In genomic region chr20:49593441-49594142, GRCh38 we compare ENCODE assay signal across 9 cellular contexts. TPM values are rescaled to one million over a fixed set of nuclear protein-coding genes. Genes with fewer than 3 reads are reported as not detected.
DNase-seq lines count a peak whose midpoint lies in the region; ATAC-seq, FAIRE-seq and TF ChIP-seq lines count a peak whose summit lies in the region.
"Had no signal": no experiment of that assay in that cellular context is flagged by ENCODE, and none has a peak within 500 bp of the region (broad histone marks: within the 10 kb centered on the region; RNA-seq: fewer than 3 reads in every experiment).

No MANE protein-coding gene starts in this region.

- no peaks in the 10 kb centered on the region for H3K27me3 Mint-ChIP-seq in activated CD8-positive, alpha-beta T cell treated with anti-CD3 and anti-CD28 coated beads for 36 hours

- CTCF ChIA-PET in activated CD8-positive, alpha-beta T cell treated with anti-CD3 and anti-CD28 coated beads for 36 hours (lab: Charles Lee) = interaction anchor here (0.9 to 6.8 kb wide), 7 partner anchors 10 to 478 kb away, joined by 3 to 55 read pairs (median 4); no protein-coding TSS in a partner anchor

- peaks cover 88% of the 10 kb centered on the region for H3K4me1 Mint-ChIP-seq in activated CD8-positive, alpha-beta T cell treated with anti-CD3 and anti-CD28 coated beads for 36 hours (ENCODE audit: low read depth)
- peaks cover 90% of the 10 kb centered on the region for H3K4me1 Mint-ChIP-seq in stimulated activated effector memory CD8-positive, alpha-beta T cell treated with anti-CD3 and anti-CD28 coated beads, Interleukin-12 subunit alpha, Interleukin-12 subunit beta, amount 100 ng/mL, for 72 hours

- H3K9me3 Mint-ChIP-seq in activated CD8-positive, alpha-beta T cell treated with anti-CD3 and anti-CD28 coated beads for 36 hours = peaks cover 10% of the 10 kb centered on the region
- peaks cover 6% of the 10 kb centered on the region for H3K9me3 Mint-ChIP-seq in stimulated activated effector memory CD8-positive, alpha-beta T cell treated with anti-CD3 and anti-CD28 coated beads, Interleukin-12 subunit alpha, Interleukin-12 subunit beta, amount 100 ng/mL, for 72 hours

- FAIRE-seq in HTR-8/SVneo (lab: Jason Lieb, UNC) = peak; percentile 23

- H3K4me3 ChIP-seq in right atrium auricular region = no peak overlapping the region
- H3K4me3 ChIP-seq: spleen had no signal

- peak overlapping the region; percentile 85 for H3K4me3 Mint-ChIP-seq in activated CD8-positive, alpha-beta T cell treated with anti-CD3 and anti-CD28 coated beads for 36 hours
- peak overlapping the region; percentile 90 for H3K4me3 Mint-ChIP-seq in stimulated activated effector memory CD8-positive, alpha-beta T cell treated with anti-CD3 and anti-CD28 coated beads, Interleukin-12 subunit alpha, Interleukin-12 subunit beta, amount 100 ng/mL, for 72 hours

- ATAC-seq in activated CD8-positive, alpha-beta T cell treated with anti-CD3 and anti-CD28 coated beads for 36 hours = no peak
- ATAC-seq in stimulated activated effector memory CD8-positive, alpha-beta T cell treated with anti-CD3 and anti-CD28 coated beads, Interleukin-12 subunit alpha, Interleukin-12 subunit beta, amount 100 ng/mL, for 72 hours = no peak
- no peak for ATAC-seq in GM19035 (IDR thresholded peaks at IDR 0.05; ENCODE audit: unreplicated experiment)

- H3K27me3 ChIP-seq in right atrium auricular region = no peaks in the 10 kb centered on the region
- H3K27me3 ChIP-seq: spleen had no signal

- intact Hi-C loops in activated CD8-positive, alpha-beta T cell treated with anti-CD3 and anti-CD28 coated beads for 36 hours (cut with micrococcal nuclease) = no loop called here

- peak overlapping the region; percentile 96 for H3K27ac Mint-ChIP-seq in activated CD8-positive, alpha-beta T cell treated with anti-CD3 and anti-CD28 coated beads for 36 hours
- peak overlapping the region; percentile 100 for H3K27ac Mint-ChIP-seq in stimulated activated effector memory CD8-positive, alpha-beta T cell treated with anti-CD3 and anti-CD28 coated beads, Interleukin-12 subunit alpha, Interleukin-12 subunit beta, amount 100 ng/mL, for 72 hours

- H3K27ac ChIP-seq in right atrium auricular region = peak overlapping the region; percentile 75 to 84

- DNase-seq in HTR-8/SVneo (ENCODE audit: insufficient read length, low spot score) (no peak), right atrium auricular region (ENCODE audit: low spot score) (no peak), OCI-M1 (lab: John Stamatoyannopoulos, UW) (no peak), iPS-NIHi7 (ENCODE audit: extremely low spot score) (no peak)
- peak; percentile 68 for DNase-seq in activated CD8-positive, alpha-beta T cell treated with anti-CD3 and anti-CD28 coated beads for 36 hours
- peak; percentile 19 to 75 for DNase-seq in stimulated activated effector memory CD8-positive, alpha-beta T cell treated with anti-CD3 and anti-CD28 coated beads, Interleukin-12 subunit alpha, Interleukin-12 subunit beta, amount 100 ng/mL, for 72 hours (ENCODE audit: low spot score in 2 of 2)
- DNase-seq: MM.1S, spleen had no signal

- TF ChIP-seq CTCF in activated CD8-positive, alpha-beta T cell treated with anti-CD3 and anti-CD28 coated beads for 36 hours (IDR thresholded peaks at IDR 0.05) = no peak
- no peak for TF ChIP-seq CTCF in right atrium auricular region (IDR thresholded peaks at IDR 0.05)

- H3K9me3 ChIP-seq in right atrium auricular region = no peaks in the 10 kb centered on the region

- peaks cover 37% of the 10 kb centered on the region for H3K36me3 Mint-ChIP-seq in activated CD8-positive, alpha-beta T cell treated with anti-CD3 and anti-CD28 coated beads for 36 hours (ENCODE audit: low read depth)
- peaks cover 99% of the 10 kb centered on the region for H3K36me3 Mint-ChIP-seq in stimulated activated effector memory CD8-positive, alpha-beta T cell treated with anti-CD3 and anti-CD28 coated beads, Interleukin-12 subunit alpha, Interleukin-12 subunit beta, amount 100 ng/mL, for 72 hours

- H3K4me1 ChIP-seq in right atrium auricular region = peaks cover 0 to 43% of the 10 kb centered on the region in 2 donors

- POLR2A ChIA-PET in activated CD8-positive, alpha-beta T cell treated with anti-CD3 and anti-CD28 coated beads for 36 hours (lab: Charles Lee) = interaction anchor here (0.6 to 4.0 kb wide), 11 partner anchors 9 to 317 kb away, joined by 3 to 31 read pairs (median 5); partner anchors contain the start of gene SLC9A8

- H3K36me3 ChIP-seq in right atrium auricular region = no peaks in the 10 kb centered on the region
- H3K36me3 ChIP-seq: spleen had no signal

RNA-seq across cellular contexts. Expression of gene PTGIS, which starts 25.7 kb away (rescaled TPM):
- total RNA-seq in activated CD8-positive, alpha-beta T cell treated with anti-CD3 and anti-CD28 coated beads for 36 hours = 1 to 10 TPM; 1.5 to 1.6 TPM
- 100 to 1,000 TPM in 1 of 2 donors, 10 to 100 TPM in 1; 59.8 to 169 TPM for total RNA-seq in right atrium auricular region

Comparison
In these comparisons a context has a peak if more than half of its experiments do, and no peak if none do; other contexts are left out.
1. DNase-seq: peak in activated CD8-positive, alpha-beta T cell treated with anti-CD3 and anti-CD28 coated beads for 36 hours (single experiment) and stimulated activated effector memory CD8-positive, alpha-beta T cell treated with anti-CD3 and anti-CD28 coated beads, Interleukin-12 subunit alpha, Interleukin-12 subunit beta, amount 100 ng/mL, for 72 hours (2 of 2); none in HTR-8/SVneo (single experiment), right atrium auricular region (single experiment), OCI-M1 (single experiment) and iPS-NIHi7 (single experiment).
2. RNA of gene PTGIS, which starts 25.7 kb away (total RNA-seq): 59.8 to 169 TPM in right atrium auricular region; 1.5 to 1.6 TPM in activated CD8-positive, alpha-beta T cell treated with anti-CD3 and anti-CD28 coated beads for 36 hours; every median in the first group is over 10 times any median in the second.